Comparison of ENCODE assay signal across 23 cellular contexts in genomic region chr14:104859900-104860299, GRCh38. TPM values are rescaled to one million over a fixed set of nuclear protein-coding genes. Genes with fewer than 3 reads are reported as not detected.
"Had no signal": no experiment of that assay in that cellular context is flagged by ENCODE, and none has a peak within 500 bp of the region (broad histone marks: within the 10 kb centered on the region; RNA-seq: fewer than 3 reads in every experiment).

No MANE protein-coding gene starts in this region.

- ATAC-seq: foreskin keratinocyte, gastroesophageal sphincter, heart left ventricle, left cardiac atrium, left lung, left ventricle myocardium superior, lower lobe of right lung, mucosa of descending colon had no signal

- H3K36me3 Mint-ChIP-seq: immature natural killer cell, mesothelial cell of epicardium had no signal

- H3K27me3 ChIP-seq: dorsolateral prefrontal cortex, esophagus muscularis mucosa, foreskin keratinocyte, hepatocyte had no signal

- H2AFZ ChIP-seq: hepatocyte had no signal

- H3K9me3 ChIP-seq: esophagus muscularis mucosa, gastroesophageal sphincter, heart left ventricle, left lung, lower lobe of right lung, mucosa of descending colon had no signal

- H3K27ac ChIP-seq: coronary artery, dorsolateral prefrontal cortex, esophagus muscularis mucosa, foreskin keratinocyte, gastroesophageal sphincter, heart left ventricle, hepatocyte, left lung, lower lobe of right lung had no signal

- DNase-seq: dermis blood vessel endothelial cell; dorsolateral prefrontal cortex; effector CD4-positive, alpha-beta T cell; effector memory CD4-positive, alpha-beta T cell; foreskin keratinocyte; heart left ventricle; hypothalamus; immature natural killer cell; islet precursor cell; left cardiac atrium; left lung; left ventricle myocardium superior; lower lobe of right lung; mesenchymal stem cell; mucosa of descending colon had no signal

- H3K27ac Mint-ChIP-seq: immature natural killer cell, mesothelial cell of epicardium had no signal

- H3K9me3 Mint-ChIP-seq: immature natural killer cell, mesothelial cell of epicardium had no signal

- H3K4me1 ChIP-seq: foreskin keratinocyte had no signal

- H3K4me2 ChIP-seq: hepatocyte had no signal

- H3K4me3 Mint-ChIP-seq: immature natural killer cell, mesothelial cell of epicardium had no signal

- H3K4me1 Mint-ChIP-seq: immature natural killer cell had no signal

- H3K4me3 ChIP-seq: coronary artery, dorsolateral prefrontal cortex, esophagus muscularis mucosa, gastroesophageal sphincter, heart left ventricle, hepatocyte, left lung, lower lobe of right lung, mucosa of descending colon had no signal

- H3K36me3 ChIP-seq: esophagus muscularis mucosa, gastroesophageal sphincter, heart left ventricle, left lung, lower lobe of right lung had no signal

- FAIRE-seq: colon, endothelial cell of umbilical vein, frontal cortex had no signal

RNA-seq across cellular contexts. Expression of gene CEP170B, which starts 5.2 kb away (rescaled TPM):
- polyA plus RNA-seq: immature natural killer cell had no signal
